Comparison of ENCODE assay signal across 21 cellular contexts in genomic region chrX:154419189-154419588, GRCh38. TPM values are rescaled to one million over a fixed set of nuclear protein-coding genes. Genes with fewer than 3 reads are reported as not detected.
DNase-seq lines count a peak whose midpoint lies in the region; ATAC-seq, FAIRE-seq and TF ChIP-seq lines count a peak whose summit lies in the region.
"Had no signal": no experiment of that assay in that cellular context is flagged by ENCODE, and none has a peak within 500 bp of the region (broad histone marks: within the 10 kb centered on the region; RNA-seq: fewer than 3 reads in every experiment).

No MANE protein-coding gene starts in this region.

- H3K4me1 Mint-ChIP-seq in type B pancreatic cell (ENCODE audit: unreplicated experiment), result no peaks in the 10 kb centered on the region
- H3K4me1 Mint-ChIP-seq: CD8-positive, alpha-beta memory T cell had no signal

- WGBS in heart right ventricle, 2 donors, result 88 to 92% methylated on average over 8 of the region's 8 CpGs
- 27% methylated on average over 8 of the region's 8 CpGs for WGBS in GM12878 (ENCODE audit: insufficient coverage, insufficient replicate concordance, low lambda C conversion rate, missing lambda C conversion rate)
- 75 to 89% (median 75%) methylated on average over 8 of the region's 8 CpGs for WGBS in spleen, 5 donors
- 82% methylated on average over 8 of the region's 8 CpGs for WGBS in esophagus muscularis mucosa

- TF ChIP-seq CTCF in heart right ventricle (IDR thresholded peaks at IDR 0.05) (no peak), GM12865 (IDR thresholded peaks at IDR 0.05; ENCODE audit: insufficient read depth, low read depth, low read length, missing control alignments) (no peak), GM12878 (IDR thresholded peaks at IDR 0.05 in 2 of 3, conservative IDR thresholded peaks at IDR 0.05 in 1 of 3; ENCODE audit: control insufficient read depth in 2 of 3, extremely low read depth in 1 of 3, insufficient read depth in 1 of 3, low read depth in 3 of 3, low read length in 3 of 3) (peak in 1 of 3 experiments; percentile 32; a peak in 1 of 6 replicates), spleen (IDR thresholded peaks at IDR 0.05 in 8 of 11, conservative IDR thresholded peaks at IDR 0.05 in 3 of 11) (no peak), type B pancreatic cell (conservative IDR thresholded peaks at IDR 0.05) (no peak), esophagus muscularis mucosa (IDR thresholded peaks at IDR 0.05) (no peak)

- H3K27me3 ChIP-seq in heart right ventricle (no peaks in the 10 kb centered on the region), GM12878 (replicated peaks in 1 of 2; ENCODE audit: control insufficient read depth in 2 of 2, insufficient read depth in 2 of 2, low read length in 1 of 2) (no peaks in the 10 kb centered on the region), spleen (replicated peaks in 1 of 7) (no peaks in the 10 kb centered on the region), esophagus muscularis mucosa (no peaks in the 10 kb centered on the region)

- intact Hi-C loops in heart right ventricle (cut with DNase I) (no loop called here), left cardiac atrium (cut with DNase I) (no loop called here), GM12878 (cut with micrococcal nuclease; ENCODE audit: unreplicated experiment) (no loop called here), spleen (cut with DNase I; ENCODE audit: low total_unique reads) (no loop called here), esophagus muscularis mucosa (cut with DNase I) (no loop called here)

- H3K4me3 ChIP-seq in heart right ventricle (no peak overlapping the region), GM12865 (ENCODE audit: low read depth, low read length) (no peak overlapping the region; the same call in 1 of the 2 replicates), GM12878 (no peak overlapping the region), spleen (no peak overlapping the region), esophagus muscularis mucosa (no peak overlapping the region)

- SMC1A ChIA-PET in GM12878 (lab: Charles Lee; ENCODE audit: uncharacterized antibody, unreplicated experiment), result interaction anchor here (0.6 kb wide), 1 partner anchor 412 kb away, joined by 3 read pairs; no protein-coding TSS in a partner anchor

- no peaks in the 10 kb centered on the region for H3K9me3 Mint-ChIP-seq in type B pancreatic cell

- in situ Hi-C loops in GM12878 (cut with MboI), result no loop called here

- TF ChIP-seq EP300 in GM12878 (IDR thresholded peaks at IDR 0.05; ENCODE audit: borderline replicate concordance in 1 of 2, control insufficient read depth in 1 of 2, low read depth in 2 of 2, low read length in 2 of 2) (no peak), esophagus muscularis mucosa (IDR thresholded peaks at IDR 0.05) (no peak)

- BruUV-seq in GM12878 (replicated peaks; lab: Mats Ljungman, UMichigan), result no TSS peak

- peaks cover 6% of the 10 kb centered on the region for H3K36me3 Mint-ChIP-seq in type B pancreatic cell

- TF ChIP-seq RAD21 in GM12878 (IDR thresholded peaks at IDR 0.05; ENCODE audit: insufficient read depth, low read depth, low read length), result no peak

- peak overlapping the region in 9 of 10 donors; percentile 14 to 86 (median 75) for H3K27ac ChIP-seq in heart right ventricle
- peak overlapping the region; percentile 37 for H3K27ac ChIP-seq in GM12878 (ENCODE audit: control insufficient read depth, insufficient read depth)
- H3K27ac ChIP-seq in spleen, result peak overlapping the region in 5 of 8 donors; percentile 33 to 68 (median 65)
- H3K27ac ChIP-seq in esophagus muscularis mucosa (replicated peaks in 1 of 4), result peak overlapping the region in 1 of 4 donors; percentile 15
- H3K27ac ChIP-seq: C4-2B had no signal

- peaks cover 0 to 10% (median 0%) of the 10 kb centered on the region in 9 donors for H3K36me3 ChIP-seq in heart right ventricle
- no peaks in the 10 kb centered on the region for H3K36me3 ChIP-seq in GM12878 (ENCODE audit: control insufficient read depth in 2 of 2, insufficient read depth in 2 of 2, low read length in 1 of 2)
- peaks cover 0 to 33% (median 0%) of the 10 kb centered on the region in 6 donors for H3K36me3 ChIP-seq in spleen
- peaks cover 0 to 25% (median 8%) of the 10 kb centered on the region in 4 donors for H3K36me3 ChIP-seq in esophagus muscularis mucosa

- DNase-seq in heart right ventricle (no peak), left cardiac atrium (no peak), GM12865 (ENCODE audit: low read depth) (peak; percentile 63), GM12878 (ENCODE audit: low read depth, low spot score) (no peak), spleen (no peak), NCI-H82 (lab: John Stamatoyannopoulos, UW) (no peak), type B pancreatic cell (ENCODE audit: extremely low spot score, unreplicated experiment) (no peak), esophagus muscularis mucosa (ENCODE audit: extremely low spot score) (no peak)
- DNase-seq: AML-193; Calu3; CD8-positive, alpha-beta memory T cell; DMS153; Karpas-422; MV-4-11; NCI-H2171 treated with DMSO at 0.1 percent for 48 hours; NCI-H524 treated with DMSO at 0.1 percent for 48 hours; SIG-M5 had no signal

- no peak overlapping the region for H3K4me3 Mint-ChIP-seq in type B pancreatic cell

- TF ChIP-seq POLR2A in GM12878 (IDR thresholded peaks at IDR 0.05; ENCODE audit: low read depth, low read length) (no peak), spleen (IDR thresholded peaks at IDR 0.05) (no peak), esophagus muscularis mucosa (IDR thresholded peaks at IDR 0.05; ENCODE audit: low read depth) (no peak)

- CTCF ChIA-PET in GM12878 (lab: Yijun Ruan, JAX), result interaction anchor here (1.0 to 1.3 kb wide), 2 partner anchors 9 to 46 kb away, joined by 3 to 4 read pairs; partner anchors contain the start of gene ATP6AP1

- H3K27me3 Mint-ChIP-seq in type B pancreatic cell, result no peaks in the 10 kb centered on the region

- H2AFZ ChIP-seq in GM12878 (ENCODE audit: control insufficient read depth, low read depth, low read length), result no peak overlapping the region

- H3K79me2 ChIP-seq in GM12878 (ENCODE audit: control insufficient read depth, insufficient read depth, low read length), result no peaks in the 10 kb centered on the region

- POLR2A ChIA-PET in GM12878 (lab: Charles Lee), result interaction anchor here (1.0 to 1.2 kb wide), 2 partner anchors 9 to 10 kb away, joined by 3 read pairs; partner anchors contain the start of gene ATP6AP1

- H3K4me1 ChIP-seq in heart right ventricle (peaks cover 0 to 22% (median 0%) of the 10 kb centered on the region in 9 donors), GM12878 (ENCODE audit: control insufficient read depth, insufficient read depth, low read length) (no peaks in the 10 kb centered on the region), spleen (peaks cover 0 to 18% (median 0%) of the 10 kb centered on the region in 6 donors), esophagus muscularis mucosa (peaks cover 4 to 9% (median 6%) of the 10 kb centered on the region in 4 donors)

- H3K9ac ChIP-seq in GM12878 (ENCODE audit: control insufficient read depth, insufficient read depth, low read length), result no peak overlapping the region; the same call in 1 of the 2 replicates

- H4K20me1 ChIP-seq in GM12878 (ENCODE audit: control insufficient read depth, insufficient read depth), result no peaks in the 10 kb centered on the region

- RAD21 ChIA-PET in GM12878 (lab: Charles Lee; ENCODE audit: unreplicated experiment), result no interaction called here

- no peak for FAIRE-seq in GM12878 (lab: Jason Lieb, UNC)
- FAIRE-seq: G401.6, H1 had no signal

- no peak for ATAC-seq in heart right ventricle
- no peak for ATAC-seq in left cardiac atrium
- peak; percentile 93 for ATAC-seq in GM12878
- ATAC-seq: HCT116 had no signal

- H3K9me3 ChIP-seq in heart right ventricle, result no peaks in the 10 kb centered on the region
- no peaks in the 10 kb centered on the region; the same call in 2 of the 3 replicates for H3K9me3 ChIP-seq in GM12878 (replicated peaks; ENCODE audit: control insufficient read depth, insufficient read depth, low read length)
- no peaks in the 10 kb centered on the region for H3K9me3 ChIP-seq in spleen
- no peaks in the 10 kb centered on the region for H3K9me3 ChIP-seq in esophagus muscularis mucosa

- no peak overlapping the region for H3K4me2 ChIP-seq in GM12878 (ENCODE audit: control insufficient read depth, insufficient read depth)

- H3K27ac Mint-ChIP-seq in type B pancreatic cell, result no peak overlapping the region

RNA-seq across cellular contexts. Expression of gene TAFAZZIN, which starts 7.8 kb away (rescaled TPM):
- total RNA-seq in heart right ventricle (10 to 100 TPM; 28.4 to 42.6 (median 33.7) TPM), left cardiac atrium (10 to 100 TPM; 36.6 to 41.2 TPM), GM12878 (2014; rRNA removed) (25.3 and 31.3 TPM in 2 replicates), GM12878 (2014; rRNA removed; fragmentation: Illumina TruSeq; extraction: Trizol) (14.2 and 15.3 TPM in 2 replicates), GM12878 (2021) (37.0 and 39.2 TPM in 2 replicates), spleen (100 to 1,000 TPM in 1 of 7 donors, 10 to 100 TPM in 6; 70.1 to 107 (median 76.3) TPM), type B pancreatic cell (ENCODE audit: low replicate concordance) (30.5 and 46.1 TPM in 2 replicates), esophagus muscularis mucosa (10 to 100 TPM; 18.6 to 43.6 (median 32.5) TPM)
- polyA plus RNA-seq in heart right ventricle (100 to 1,000 TPM in 1 of 2 donors, 10 to 100 TPM in 1; 38.2 to 112 TPM), GM12878 (2011; rRNA removed) (15.7 and 20.0 TPM in 2 replicates), GM12878 (2014; fragmentation: Illumina TruSeq; extraction: Trizol) (21.8 and 22.6 TPM in 2 replicates), GM12878 (2014; fragmentation: Nextera tagmentation; extraction: Ambion mirVana) (1 to 10 TPM in 1 of 2 experiments, under 1 TPM in 1; 0.71 to 1.4 TPM), GM12878 (2014; rRNA removed) (43.1 and 50.4 TPM in 2 replicates), GM12878 (2016; fragmentation: Nextera tagmentation; extraction: Ambion mirVana) (10 to 100 TPM; 25.0 to 31.6 TPM), spleen (100 to 1,000 TPM in 2 of 3 donors, 10 to 100 TPM in 1; 65.7 to 135 (median 115) TPM)
- total RNA-seq in GM12878 (2013; cell fraction: nucleolus; rRNA removed), result 53.3 and 55.8 TPM in 2 replicates
- 19.4 TPM for polyA plus RNA-seq in GM12878 (2011; ENCODE audit: low read depth)
- 27.0 and 29.1 TPM in 2 replicates for polyA plus RNA-seq in GM12878 (2011; cell fraction: cytosol; rRNA removed)
- 183 and 209 TPM in 2 replicates for polyA plus RNA-seq in GM12878 (2011; cell fraction: nucleus; rRNA removed)
- polyA plus RNA-seq in GM12878 (2012), result 30.8 and 43.7 TPM in 2 replicates
- 9.9 and 12.2 TPM in 2 replicates for polyA minus RNA-seq in GM12878 (2011; rRNA and poly(A)+ RNA removed)
- 9.1 and 10.7 TPM in 2 replicates for polyA minus RNA-seq in GM12878 (2011; cell fraction: cytosol; rRNA and poly(A)+ RNA removed)
- 26.0 and 36.0 TPM in 2 replicates for polyA minus RNA-seq in GM12878 (2011; cell fraction: nucleus; rRNA and poly(A)+ RNA removed)

RNA-seq across cellular contexts. Expression of gene ATP6AP1, which starts 9.3 kb away (rescaled TPM):
- total RNA-seq in heart right ventricle, result 100 to 1,000 TPM in 3 of 10 donors, 10 to 100 TPM in 7; 69.5 to 113 (median 90.6) TPM
- 100 to 1,000 TPM in 1 of 2 donors, 10 to 100 TPM in 1; 26.0 to 103 TPM for polyA plus RNA-seq in heart right ventricle
- total RNA-seq in left cardiac atrium, result 10 to 100 TPM; 70.8 to 86.0 TPM
- total RNA-seq in GM12878 (2013; cell fraction: nucleolus; rRNA removed), result 52.6 and 58.2 TPM in 2 replicates
- 23.0 and 25.0 TPM in 2 replicates for total RNA-seq in GM12878 (2014; rRNA removed)
- 15.3 and 15.8 TPM in 2 replicates for total RNA-seq in GM12878 (2014; rRNA removed; fragmentation: Illumina TruSeq; extraction: Trizol)
- 31.2 and 35.7 TPM in 2 replicates for total RNA-seq in GM12878 (2021)
- 24.9 TPM for polyA plus RNA-seq in GM12878 (2011; ENCODE audit: low read depth)
- polyA plus RNA-seq in GM12878 (2011; rRNA removed), result 20.2 and 39.8 TPM in 2 replicates
- polyA plus RNA-seq in GM12878 (2011; cell fraction: cytosol; rRNA removed), result 65.1 and 77.9 TPM in 2 replicates
- 59.5 and 66.5 TPM in 2 replicates for polyA plus RNA-seq in GM12878 (2011; cell fraction: nucleus; rRNA removed)
- polyA plus RNA-seq in GM12878 (2012), result 33.0 and 40.6 TPM in 2 replicates
- 19.5 and 32.8 TPM in 2 replicates for polyA plus RNA-seq in GM12878 (2014; fragmentation: Illumina TruSeq; extraction: Trizol)
- polyA plus RNA-seq in GM12878 (2014; fragmentation: Nextera tagmentation; extraction: Ambion mirVana), result 1 to 10 TPM; 4.5 to 7.8 TPM
- polyA plus RNA-seq in GM12878 (2014; rRNA removed), result 44.2 and 45.5 TPM in 2 replicates
- polyA plus RNA-seq in GM12878 (2016; fragmentation: Nextera tagmentation; extraction: Ambion mirVana), result 10 to 100 TPM; 56.3 to 56.4 TPM
- polyA minus RNA-seq in GM12878 (2011; rRNA and poly(A)+ RNA removed), result 32.0 and 52.5 TPM in 2 replicates
- 18.3 and 26.7 TPM in 2 replicates for polyA minus RNA-seq in GM12878 (2011; cell fraction: cytosol; rRNA and poly(A)+ RNA removed)
- polyA minus RNA-seq in GM12878 (2011; cell fraction: nucleus; rRNA and poly(A)+ RNA removed), result 11.2 and 13.9 TPM in 2 replicates
- 100 to 1,000 TPM in 3 of 7 donors, 10 to 100 TPM in 4; 80.3 to 127 (median 99.9) TPM for total RNA-seq in spleen
- 10 to 100 TPM; 34.2 to 62.3 (median 44.1) TPM for polyA plus RNA-seq in spleen
- 105 and 159 TPM in 2 replicates for total RNA-seq in type B pancreatic cell (ENCODE audit: low replicate concordance)
- total RNA-seq in esophagus muscularis mucosa, result 10 to 100 TPM; 27.4 to 67.2 (median 34.7) TPM

RNA-seq across cellular contexts. Expression of gene DNASE1L1, which starts 10.1 kb away (rescaled TPM):
- total RNA-seq in heart right ventricle (10 to 100 TPM; 35.2 to 57.1 (median 46.9) TPM), left cardiac atrium (10 to 100 TPM; 41.9 to 42.8 TPM), GM12878 (2014; rRNA removed) (19.3 and 19.7 TPM in 2 replicates), GM12878 (2014; rRNA removed; fragmentation: Illumina TruSeq; extraction: Trizol) (6.4 and 7.3 TPM in 2 replicates), GM12878 (2021) (13.5 and 14.6 TPM in 2 replicates), spleen (10 to 100 TPM; 25.9 to 54.5 (median 43.5) TPM), type B pancreatic cell (ENCODE audit: low replicate concordance) (13.3 and 14.4 TPM in 2 replicates), esophagus muscularis mucosa (10 to 100 TPM; 19.9 to 24.3 (median 22.6) TPM)
- polyA plus RNA-seq in heart right ventricle (10 to 100 TPM; 27.2 to 55.0 TPM), GM12878 (2011; rRNA removed) (3.1 and 4.4 TPM in 2 replicates), GM12878 (2014; fragmentation: Illumina TruSeq; extraction: Trizol) (4.1 and 6.7 TPM in 2 replicates), GM12878 (2014; fragmentation: Nextera tagmentation; extraction: Ambion mirVana) (under 1 TPM; 0.60 to 0.74 TPM), GM12878 (2014; rRNA removed) (20.0 and 22.7 TPM in 2 replicates), GM12878 (2016; fragmentation: Nextera tagmentation; extraction: Ambion mirVana) (10 to 100 TPM in 1 of 2 experiments, 1 to 10 TPM in 1; 6.9 to 10.9 TPM), spleen (10 to 100 TPM; 18.1 to 26.5 (median 22.5) TPM)
- total RNA-seq in GM12878 (2013; cell fraction: nucleolus; rRNA removed), result 7.5 and 8.3 TPM in 2 replicates
- 8.7 TPM for polyA plus RNA-seq in GM12878 (2011; ENCODE audit: low read depth)
- polyA plus RNA-seq in GM12878 (2011; cell fraction: cytosol; rRNA removed), result 6.2 and 9.1 TPM in 2 replicates
- polyA plus RNA-seq in GM12878 (2011; cell fraction: nucleus; rRNA removed), result 9.8 and 11.9 TPM in 2 replicates
- polyA plus RNA-seq in GM12878 (2012), result 12.7 and 15.6 TPM in 2 replicates
- polyA minus RNA-seq in GM12878 (2011; rRNA and poly(A)+ RNA removed), result 3.6 and 4.6 TPM in 2 replicates
- 1.6 and 3.4 TPM in 2 replicates for polyA minus RNA-seq in GM12878 (2011; cell fraction: cytosol; rRNA and poly(A)+ RNA removed)
- polyA minus RNA-seq in GM12878 (2011; cell fraction: nucleus; rRNA and poly(A)+ RNA removed), result 1.5 and 3.7 TPM in 2 replicates

RNA-seq across cellular contexts. Expression of gene GDI1, which starts 17.8 kb away (rescaled TPM):
- total RNA-seq in heart right ventricle (100 to 1,000 TPM in 1 of 10 donors, 10 to 100 TPM in 9; 67.5 to 101 (median 77.5) TPM), left cardiac atrium (10 to 100 TPM; 76.8 to 98.5 TPM), GM12878 (2014; rRNA removed) (46.6 and 59.9 TPM in 2 replicates), GM12878 (2014; rRNA removed; fragmentation: Illumina TruSeq; extraction: Trizol) (22.2 and 22.7 TPM in 2 replicates), GM12878 (2021) (57.9 and 61.3 TPM in 2 replicates), spleen (100 to 1,000 TPM in 6 of 7 donors, 10 to 100 TPM in 1; 88.7 to 137 (median 111) TPM), type B pancreatic cell (ENCODE audit: low replicate concordance) (105 and 159 TPM in 2 replicates), esophagus muscularis mucosa (100 to 1,000 TPM; 105 to 148 (median 128) TPM)
- polyA plus RNA-seq in heart right ventricle (100 to 1,000 TPM; 111 to 117 TPM), GM12878 (2011; rRNA removed) (48.1 and 102 TPM in 2 replicates), GM12878 (2014; fragmentation: Illumina TruSeq; extraction: Trizol) (45.1 and 64.1 TPM in 2 replicates), GM12878 (2014; fragmentation: Nextera tagmentation; extraction: Ambion mirVana) (1 to 10 TPM in 1 of 2 experiments, under 1 TPM in 1; 0.92 to 4.3 TPM), GM12878 (2014; rRNA removed) (82.1 and 101 TPM in 2 replicates), GM12878 (2016; fragmentation: Nextera tagmentation; extraction: Ambion mirVana) (10 to 100 TPM; 34.5 to 39.3 TPM), spleen (100 to 1,000 TPM in 2 of 3 donors, 10 to 100 TPM in 1; 56.2 to 125 (median 107) TPM)
- total RNA-seq in GM12878 (2013; cell fraction: nucleolus; rRNA removed), result 91.6 and 109 TPM in 2 replicates
- 57.8 TPM for polyA plus RNA-seq in GM12878 (2011; ENCODE audit: low read depth)
- polyA plus RNA-seq in GM12878 (2011; cell fraction: cytosol; rRNA removed), result 113 and 125 TPM in 2 replicates
- polyA plus RNA-seq in GM12878 (2011; cell fraction: nucleus; rRNA removed), result 509 and 553 TPM in 2 replicates
- 87.7 and 105 TPM in 2 replicates for polyA plus RNA-seq in GM12878 (2012)
- 45.4 and 61.3 TPM in 2 replicates for polyA minus RNA-seq in GM12878 (2011; rRNA and poly(A)+ RNA removed)
- 28.1 and 28.3 TPM in 2 replicates for polyA minus RNA-seq in GM12878 (2011; cell fraction: cytosol; rRNA and poly(A)+ RNA removed)
- polyA minus RNA-seq in GM12878 (2011; cell fraction: nucleus; rRNA and poly(A)+ RNA removed), result 51.5 and 71.2 TPM in 2 replicates

RNA-seq across cellular contexts. Expression of gene RPL10, which starts 21.0 kb away (rescaled TPM):
- 1,000 to 10,000 TPM; 1,543 to 2,503 (median 1,867) TPM for total RNA-seq in heart right ventricle
- polyA plus RNA-seq in heart right ventricle, result 1,000 to 10,000 TPM; 2,102 to 7,085 TPM
- total RNA-seq in left cardiac atrium, result 1,000 to 10,000 TPM; 2,090 to 2,230 TPM
- 600 and 614 TPM in 2 replicates for total RNA-seq in GM12878 (2013; cell fraction: nucleolus; rRNA removed)
- 4,925 and 4,997 TPM in 2 replicates for total RNA-seq in GM12878 (2014; rRNA removed)
- total RNA-seq in GM12878 (2014; rRNA removed; fragmentation: Illumina TruSeq; extraction: Trizol), result 3,759 and 3,772 TPM in 2 replicates
- 4,064 and 4,152 TPM in 2 replicates for total RNA-seq in GM12878 (2021)
- 5,001 TPM for polyA plus RNA-seq in GM12878 (2011; ENCODE audit: low read depth)
- polyA plus RNA-seq in GM12878 (2011; rRNA removed), result 2,618 and 3,504 TPM in 2 replicates
- polyA plus RNA-seq in GM12878 (2011; cell fraction: cytosol; rRNA removed), result 4,504 and 6,793 TPM in 2 replicates
- 1,382 and 2,108 TPM in 2 replicates for polyA plus RNA-seq in GM12878 (2011; cell fraction: nucleus; rRNA removed)
- polyA plus RNA-seq in GM12878 (2012), result 6,434 and 6,606 TPM in 2 replicates
- 6,343 and 6,987 TPM in 2 replicates for polyA plus RNA-seq in GM12878 (2014; fragmentation: Illumina TruSeq; extraction: Trizol)
- polyA plus RNA-seq in GM12878 (2014; fragmentation: Nextera tagmentation; extraction: Ambion mirVana), result 1,000 to 10,000 TPM; 5,383 to 7,222 TPM
- 6,238 and 6,871 TPM in 2 replicates for polyA plus RNA-seq in GM12878 (2014; rRNA removed)
- 1,000 to 10,000 TPM; 1,938 to 2,032 TPM for polyA plus RNA-seq in GM12878 (2016; fragmentation: Nextera tagmentation; extraction: Ambion mirVana)
- 1,076 and 2,028 TPM in 2 replicates for polyA minus RNA-seq in GM12878 (2011; rRNA and poly(A)+ RNA removed)
- polyA minus RNA-seq in GM12878 (2011; cell fraction: cytosol; rRNA and poly(A)+ RNA removed), result 767 and 786 TPM in 2 replicates
- 230 and 289 TPM in 2 replicates for polyA minus RNA-seq in GM12878 (2011; cell fraction: nucleus; rRNA and poly(A)+ RNA removed)
- 1,000 to 10,000 TPM; 2,711 to 4,089 (median 3,238) TPM for total RNA-seq in spleen
- 1,000 to 10,000 TPM; 6,919 to 9,324 (median 8,870) TPM for polyA plus RNA-seq in spleen
- 2,880 and 3,042 TPM in 2 replicates for total RNA-seq in type B pancreatic cell (ENCODE audit: low replicate concordance)
- total RNA-seq in esophagus muscularis mucosa, result 1,000 to 10,000 TPM; 2,150 to 7,554 (median 4,519) TPM
